10 cellular contexts compared by ENCODE assay signal in genomic region chr2:69291004-69291650, GRCh38.
DNase-seq lines count a peak whose midpoint lies in the region; ATAC-seq and TF ChIP-seq lines count a peak whose summit lies in the region.
"Had no signal": no experiment of that assay in that cellular context is flagged by ENCODE, and none has a peak within 500 bp of the region (broad histone marks: within the 10 kb centered on the region; RNA-seq: fewer than 3 reads in every experiment).

No MANE protein-coding gene starts in this region.

- H3K4me2 ChIP-seq in hepatocyte, result no peak overlapping the region

- peak; percentile 65 for ATAC-seq in body of pancreas
- ATAC-seq: activated naive CD4-positive, alpha-beta T cell treated with anti-CD3 and anti-CD28 coated beads, Interleukin-2, amount 50 U/mL, for 72 hours; stimulated activated naive B cell treated with anti-CD40 and anti-IgM and Interleukin-4, amounts not matched to agents 10 μg/mL and 1 μg/mL and 100 μg/mL, for 72 hours had no signal

- H4K20me1 ChIP-seq in hepatocyte (ENCODE audit: insufficient read depth, poor library complexity, severe bottlenecking), result no peaks in the 10 kb centered on the region

- H2AFZ ChIP-seq in hepatocyte, result no peak overlapping the region

- no peak for TF ChIP-seq POLR2A in body of pancreas (IDR thresholded peaks at IDR 0.05)

- H3K9ac ChIP-seq in stomach smooth muscle (ENCODE audit: low read length in 2 of 2), result no peak overlapping the region

- no peaks in the 10 kb centered on the region for H3K36me3 ChIP-seq in body of pancreas (replicated peaks in 1 of 2; ENCODE audit: insufficient read depth in 1 of 2, low read depth in 2 of 2)
- no peaks in the 10 kb centered on the region for H3K36me3 ChIP-seq in hepatocyte (replicated peaks; ENCODE audit: insufficient read depth, low read depth)
- no peaks in the 10 kb centered on the region for H3K36me3 ChIP-seq in stomach smooth muscle (ENCODE audit: control insufficient read depth in 2 of 2, insufficient read depth in 2 of 2, low read length in 2 of 2)

- H3K27me3 ChIP-seq in body of pancreas, result no peaks in the 10 kb centered on the region
- H3K27me3 ChIP-seq in hepatocyte, result no peaks in the 10 kb centered on the region
- no peaks in the 10 kb centered on the region for H3K27me3 ChIP-seq in stomach smooth muscle (ENCODE audit: control insufficient read depth in 1 of 2, insufficient read depth in 2 of 2, low read length in 2 of 2)

- H3K27ac ChIP-seq in body of pancreas (peak overlapping the region in 2 of 4 donors; percentile 22 to 58), hepatocyte (peak overlapping the region; percentile 76), stomach smooth muscle (ENCODE audit: low read length) (peak overlapping the region; percentile 46)

- H3K4me1 ChIP-seq in body of pancreas, result peaks cover 6% of the 10 kb centered on the region
- H3K4me1 ChIP-seq in hepatocyte (ENCODE audit: insufficient read depth), result peaks cover 10% of the 10 kb centered on the region
- H3K4me1 ChIP-seq in stomach smooth muscle (ENCODE audit: control insufficient read depth, insufficient read depth, low read length), result peaks cover 17% of the 10 kb centered on the region

- TF ChIP-seq CTCF in body of pancreas (IDR thresholded peaks at IDR 0.05) (no peak), hepatocyte (IDR thresholded peaks at IDR 0.05; ENCODE audit: poor library complexity) (no peak)

- H3K79me2 ChIP-seq in hepatocyte, result no peaks in the 10 kb centered on the region

- intact Hi-C loops in body of pancreas (cut with DNase I), result no loop called here

- DNase-seq in LHCN-M2 (ENCODE audit: low read depth) (peak; percentile 45), body of pancreas (peak in 1 of 4 donors; percentile 42), hepatocyte (ENCODE audit: low spot score) (no peak), NCI-H1436 (lab: John Stamatoyannopoulos, UW) (no peak), DMS153 (lab: John Stamatoyannopoulos, UW) (no peak), DMS153 treated with DMSO at 0.1 percent for 48 hours (lab: John Stamatoyannopoulos, UW; ENCODE audit: unreplicated experiment) (no peak)
- DNase-seq: NCI-H2081 treated with DMSO at 0.1 percent for 48 hours; stimulated activated naive B cell treated with anti-CD40 and anti-IgM and Interleukin-4, amounts not matched to agents 10 μg/mL and 1 μg/mL and 100 μg/mL, for 72 hours had no signal

- H3K9me3 ChIP-seq in body of pancreas (no peaks in the 10 kb centered on the region), hepatocyte (ENCODE audit: low read depth) (no peaks in the 10 kb centered on the region), stomach smooth muscle (ENCODE audit: control insufficient read depth in 2 of 2, low read length in 2 of 2) (no peaks in the 10 kb centered on the region)

- no peaks in the 10 kb centered on the region for H3K9me2 ChIP-seq in hepatocyte (replicated peaks; ENCODE audit: insufficient read depth)

- H3K4me3 ChIP-seq in body of pancreas, result no peak overlapping the region
- no peak overlapping the region for H3K4me3 ChIP-seq in hepatocyte
- no peak overlapping the region for H3K4me3 ChIP-seq in stomach smooth muscle (ENCODE audit: low read length in 2 of 2)
